1 cellular context compared by ENCODE assay signal in the genomic region with DNA sequence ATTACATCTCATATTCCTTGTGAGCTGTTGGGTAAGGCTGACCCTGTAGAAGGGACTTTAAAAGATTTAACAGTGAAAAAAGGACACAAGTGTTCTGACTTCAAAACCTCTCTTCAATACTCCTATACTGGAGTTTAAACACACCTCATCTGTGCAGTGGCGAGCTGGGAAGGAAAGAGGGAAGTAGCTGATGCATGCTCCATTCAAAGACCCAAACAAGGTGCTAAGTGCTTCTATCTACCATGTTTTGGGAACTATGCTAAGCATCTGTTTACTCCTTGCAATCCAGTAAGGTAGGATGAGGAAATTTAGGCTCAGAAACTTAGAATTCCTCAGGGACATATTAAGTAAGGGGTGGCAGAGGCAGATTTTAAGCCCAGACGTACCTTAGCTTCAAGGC.
TF ChIP-seq lines count a peak whose summit lies in the region.

No MANE protein-coding gene starts in this region.

TF ChIP-seq in GM23338, 12 proteins besides CTCF, POLR2A, EP300 and RAD21:
- TF ChIP-seq JUNB (IDR thresholded peaks at IDR 0.05; ENCODE audit: unreplicated experiment) (no peak), NANOG (IDR thresholded peaks at IDR 0.05; ENCODE audit: borderline replicate concordance) (no peak), EZH2phosphoT487 (IDR thresholded peaks at IDR 0.05; ENCODE audit: unreplicated experiment) (no peak), EZH2 (IDR thresholded peaks at IDR 0.05; ENCODE audit: low read depth, unreplicated experiment) (no peak), STAT1 (IDR thresholded peaks at IDR 0.05; ENCODE audit: unreplicated experiment) (no peak), ZNF114 (CRISPR knock-in tag; IDR thresholded peaks at IDR 0.05) (no peak), ZNF331 (CRISPR knock-in tag; IDR thresholded peaks at IDR 0.05; ENCODE audit: low read depth) (no peak)
- TF ChIP-seq, protein P1, sequence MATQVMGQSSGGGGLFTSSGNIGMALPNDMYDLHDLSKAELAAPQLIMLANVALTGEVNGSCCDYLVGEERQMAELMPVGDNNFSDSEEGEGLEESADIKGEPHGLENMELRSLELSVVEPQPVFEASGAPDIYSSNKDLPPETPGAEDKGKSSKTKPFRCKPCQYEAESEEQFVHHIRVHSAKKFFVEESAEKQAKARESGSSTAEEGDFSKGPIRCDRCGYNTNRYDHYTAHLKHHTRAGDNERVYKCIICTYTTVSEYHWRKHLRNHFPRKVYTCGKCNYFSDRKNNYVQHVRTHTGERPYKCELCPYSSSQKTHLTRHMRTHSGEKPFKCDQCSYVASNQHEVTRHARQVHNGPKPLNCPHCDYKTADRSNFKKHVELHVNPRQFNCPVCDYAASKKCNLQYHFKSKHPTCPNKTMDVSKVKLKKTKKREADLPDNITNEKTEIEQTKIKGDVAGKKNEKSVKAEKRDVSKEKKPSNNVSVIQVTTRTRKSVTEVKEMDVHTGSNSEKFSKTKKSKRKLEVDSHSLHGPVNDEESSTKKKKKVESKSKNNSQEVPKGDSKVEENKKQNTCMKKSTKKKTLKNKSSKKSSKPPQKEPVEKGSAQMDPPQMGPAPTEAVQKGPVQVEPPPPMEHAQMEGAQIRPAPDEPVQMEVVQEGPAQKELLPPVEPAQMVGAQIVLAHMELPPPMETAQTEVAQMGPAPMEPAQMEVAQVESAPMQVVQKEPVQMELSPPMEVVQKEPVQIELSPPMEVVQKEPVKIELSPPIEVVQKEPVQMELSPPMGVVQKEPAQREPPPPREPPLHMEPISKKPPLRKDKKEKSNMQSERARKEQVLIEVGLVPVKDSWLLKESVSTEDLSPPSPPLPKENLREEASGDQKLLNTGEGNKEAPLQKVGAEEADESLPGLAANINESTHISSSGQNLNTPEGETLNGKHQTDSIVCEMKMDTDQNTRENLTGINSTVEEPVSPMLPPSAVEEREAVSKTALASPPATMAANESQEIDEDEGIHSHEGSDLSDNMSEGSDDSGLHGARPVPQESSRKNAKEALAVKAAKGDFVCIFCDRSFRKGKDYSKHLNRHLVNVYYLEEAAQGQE (IDR thresholded peaks at IDR 0.05; ENCODE audit: unreplicated experiment): no peak
- TF ChIP-seq, protein P2, sequence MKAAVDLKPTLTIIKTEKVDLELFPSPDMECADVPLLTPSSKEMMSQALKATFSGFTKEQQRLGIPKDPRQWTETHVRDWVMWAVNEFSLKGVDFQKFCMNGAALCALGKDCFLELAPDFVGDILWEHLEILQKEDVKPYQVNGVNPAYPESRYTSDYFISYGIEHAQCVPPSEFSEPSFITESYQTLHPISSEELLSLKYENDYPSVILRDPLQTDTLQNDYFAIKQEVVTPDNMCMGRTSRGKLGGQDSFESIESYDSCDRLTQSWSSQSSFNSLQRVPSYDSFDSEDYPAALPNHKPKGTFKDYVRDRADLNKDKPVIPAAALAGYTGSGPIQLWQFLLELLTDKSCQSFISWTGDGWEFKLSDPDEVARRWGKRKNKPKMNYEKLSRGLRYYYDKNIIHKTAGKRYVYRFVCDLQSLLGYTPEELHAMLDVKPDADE (IDR thresholded peaks at IDR 0.05): no peak
